In the genomic region with DNA sequence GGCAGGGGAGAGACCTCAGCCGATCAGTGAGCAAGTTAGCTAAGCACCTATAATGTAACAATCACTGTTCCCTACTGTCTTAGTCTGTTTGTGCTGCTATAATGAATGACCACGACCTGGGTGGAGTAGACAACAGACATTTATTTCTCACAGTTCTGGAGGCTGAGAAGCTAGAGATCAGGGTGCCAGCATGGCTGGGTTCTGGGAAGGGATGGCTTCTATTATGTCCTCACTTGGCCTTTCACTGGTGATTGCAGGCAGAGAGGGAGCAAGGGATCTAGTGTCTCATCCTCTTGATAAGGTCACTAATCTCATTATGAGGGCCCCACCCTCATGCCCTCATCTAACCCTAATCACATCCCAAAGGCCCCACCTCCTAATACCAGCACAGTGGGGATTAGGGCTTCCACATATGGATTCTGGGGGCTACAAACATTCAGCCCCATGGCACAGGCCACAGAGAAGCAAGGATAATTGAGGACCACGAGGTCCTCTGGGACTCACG, we compare ENCODE assay signal across 17 cellular contexts.
DNase-seq lines count a peak whose midpoint lies in the region; ATAC-seq and TF ChIP-seq lines count a peak whose summit lies in the region.
"Had no signal": no experiment of that assay in that cellular context is flagged by ENCODE, and none has a peak within 500 bp of the region (broad histone marks: within the 10 kb centered on the region; RNA-seq: fewer than 3 reads in every experiment).

No MANE protein-coding gene starts in this region.

- peak overlapping the region; percentile 26 for H3K27ac Mint-ChIP-seq in Caco-2 (ENCODE audit: unreplicated experiment)
- H3K27ac Mint-ChIP-seq in activated T-helper 17 cell treated with anti-CD3 and anti-CD28 coated beads, Interleukin-2, amount 50 U/mL, for 72 hours, result peak overlapping the region; percentile 12
- H3K27ac Mint-ChIP-seq in osteocyte (ENCODE audit: unreplicated experiment), result no peak overlapping the region
- H3K27ac Mint-ChIP-seq: CD8-positive, alpha-beta T cell had no signal

- no peak overlapping the region for H3K4me3 ChIP-seq in Caco-2 (ENCODE audit: low read depth, low read length)
- H3K4me3 ChIP-seq: BLaER1 treated with 17β-estradiol and CSF1 and Interleukin-3, amounts not matched to agents 10 nM and 100 nM; HAP-1 had no signal

- H3K36me3 ChIP-seq in Caco-2 (ENCODE audit: control insufficient read depth, insufficient read depth, low read length), result no peaks in the 10 kb centered on the region
- no peaks in the 10 kb centered on the region for H3K36me3 ChIP-seq in KOPT-K1 (ENCODE audit: insufficient read depth, low read length)
- H3K36me3 ChIP-seq: BLaER1 treated with 17β-estradiol and CSF1 and Interleukin-3, amounts not matched to agents 10 nM and 100 nM; HAP-1 had no signal

- H3K4me3 Mint-ChIP-seq in Caco-2 (ENCODE audit: unreplicated experiment) (no peak overlapping the region), osteocyte (ENCODE audit: unreplicated experiment) (no peak overlapping the region)
- no peak overlapping the region for H3K4me3 Mint-ChIP-seq in activated T-helper 17 cell treated with anti-CD3 and anti-CD28 coated beads, Interleukin-2, amount 50 U/mL, for 72 hours
- H3K4me3 Mint-ChIP-seq: B cell; CD8-positive, alpha-beta T cell had no signal

- H3K36me3 Mint-ChIP-seq in Caco-2 (ENCODE audit: insufficient read depth, unreplicated experiment) (no peaks in the 10 kb centered on the region), osteocyte (ENCODE audit: unreplicated experiment) (no peaks in the 10 kb centered on the region)
- H3K36me3 Mint-ChIP-seq in activated T-helper 17 cell treated with anti-CD3 and anti-CD28 coated beads, Interleukin-2, amount 50 U/mL, for 72 hours (ENCODE audit: low read depth), result no peaks in the 10 kb centered on the region
- H3K36me3 Mint-ChIP-seq: CD8-positive, alpha-beta T cell had no signal

- no peak for ATAC-seq in activated T-helper 17 cell treated with anti-CD3 and anti-CD28 coated beads, Interleukin-2, amount 50 U/mL, for 72 hours (replicated peaks)
- ATAC-seq in left lobe of liver, result no peak
- ATAC-seq: CD8-positive, alpha-beta T cell had no signal

- BruUV-seq in Caco-2 (replicated peaks; lab: Mats Ljungman, UMichigan), result no TSS peak

- H3K4me1 ChIP-seq in Caco-2, result no peaks in the 10 kb centered on the region; the same call in 1 of the 2 replicates
- H3K4me1 ChIP-seq: HAP-1 had no signal

- peak overlapping the region; percentile 1 for H3K27ac ChIP-seq in KOPT-K1 (ENCODE audit: low read depth, low read length, poor library complexity, severe bottlenecking)
- H3K27ac ChIP-seq: BLaER1 treated with 17β-estradiol and CSF1 and Interleukin-3, amounts not matched to agents 10 nM and 100 nM had no signal

- H3K9me3 Mint-ChIP-seq in Caco-2 (ENCODE audit: unreplicated experiment) (peaks cover 20% of the 10 kb centered on the region), osteocyte (ENCODE audit: unreplicated experiment) (peaks cover 4% of the 10 kb centered on the region)
- peaks cover 3% of the 10 kb centered on the region for H3K9me3 Mint-ChIP-seq in activated T-helper 17 cell treated with anti-CD3 and anti-CD28 coated beads, Interleukin-2, amount 50 U/mL, for 72 hours
- H3K9me3 Mint-ChIP-seq: CD8-positive, alpha-beta T cell had no signal

- intact Hi-C loops in Caco-2 (cut with micrococcal nuclease; ENCODE audit: unreplicated experiment), result no loop called here

- POLR2A ChIA-PET in Caco-2 (lab: Charles Lee), result no interaction called here

- TF ChIP-seq CTCF in Caco-2 (IDR thresholded peaks at IDR 0.05; ENCODE audit: insufficient read depth in 1 of 2, low read depth in 1 of 2, low read length in 1 of 2, severe bottlenecking in 1 of 2, unreplicated experiment in 1 of 2) (no peak), osteocyte (IDR thresholded peaks at IDR 0.05) (no peak)

- H3K27me3 ChIP-seq in Caco-2 (replicated peaks; ENCODE audit: control insufficient read depth, insufficient read depth, low read length), result no peaks in the 10 kb centered on the region
- H3K27me3 ChIP-seq: BLaER1 treated with 17β-estradiol and CSF1 and Interleukin-3, amounts not matched to agents 10 nM and 100 nM had no signal

- H3K4me1 Mint-ChIP-seq in Caco-2 (ENCODE audit: low read depth, unreplicated experiment) (peaks cover 6% of the 10 kb centered on the region), osteocyte (ENCODE audit: unreplicated experiment) (peaks cover 26% of the 10 kb centered on the region)
- peaks cover 25% of the 10 kb centered on the region for H3K4me1 Mint-ChIP-seq in activated T-helper 17 cell treated with anti-CD3 and anti-CD28 coated beads, Interleukin-2, amount 50 U/mL, for 72 hours

- DNase-seq in Caco-2 (no peak), osteocyte (ENCODE audit: extremely low spot score, unreplicated experiment) (peak; percentile 23), NCI-H2081 treated with DMSO at 0.1 percent for 48 hours (lab: John Stamatoyannopoulos, UW) (no peak), left lobe of liver (ENCODE audit: low spot score) (no peak), H4 (ENCODE audit: low spot score) (no peak)
- no peak for DNase-seq in stimulated activated CD4-positive, alpha-beta T cell treated with anti-CD3 and anti-CD28 coated beads, Interleukin-4, amount 100 ng/mL, for 1 hour
- DNase-seq: CD8-positive, alpha-beta T cell; DMS 273 treated with DMSO at 0.1 percent for 48 hours; DMS53; DND-41; EL; GOT3 had no signal

- H3K27me3 Mint-ChIP-seq in Caco-2 (ENCODE audit: insufficient read depth, unreplicated experiment) (no peaks in the 10 kb centered on the region), osteocyte (ENCODE audit: unreplicated experiment) (peaks cover 5% of the 10 kb centered on the region)
- H3K27me3 Mint-ChIP-seq in activated T-helper 17 cell treated with anti-CD3 and anti-CD28 coated beads, Interleukin-2, amount 50 U/mL, for 72 hours, result no peaks in the 10 kb centered on the region
- H3K27me3 Mint-ChIP-seq: B cell had no signal

- H3K9me3 ChIP-seq in Caco-2 (no peaks in the 10 kb centered on the region), KOPT-K1 (ENCODE audit: insufficient read depth, low read length, poor library complexity, severe bottlenecking) (peaks cover 17% of the 10 kb centered on the region)
- H3K9me3 ChIP-seq: HAP-1 had no signal

- CTCF ChIA-PET in Caco-2 (lab: Charles Lee), result no interaction called here
